Comparison of ENCODE assay signal across 10 cellular contexts in genomic region chr5:170757182-170757601, GRCh38. TPM values are rescaled to one million over a fixed set of nuclear protein-coding genes. Genes with fewer than 3 reads are reported as not detected.
DNase-seq lines count a peak whose midpoint lies in the region; ATAC-seq and TF ChIP-seq lines count a peak whose summit lies in the region.
"Had no signal": no experiment of that assay in that cellular context is flagged by ENCODE, and none has a peak within 500 bp of the region (broad histone marks: within the 10 kb centered on the region; RNA-seq: fewer than 3 reads in every experiment).

No MANE protein-coding gene starts in this region.

- no peak overlapping the region for H3K9ac ChIP-seq in IMR-90 (ENCODE audit: low read depth, low read length)
- no peak overlapping the region for H3K9ac ChIP-seq in neuronal stem cell (ENCODE audit: low read depth, low read length, poor library complexity)

- peak; percentile 63 for ATAC-seq in Right ventricle myocardium inferior
- ATAC-seq in IMR-90 (ENCODE audit: low read depth) = peak; percentile 75
- peak; percentile 52 to 90 (median 80) for ATAC-seq in heart right ventricle

- H2BK20ac ChIP-seq in IMR-90 (ENCODE audit: low read depth, low read length) = no peak overlapping the region

- no peak for TF ChIP-seq RAD21 in IMR-90 (IDR thresholded peaks at IDR 0.05; ENCODE audit: low read length)

- DNase-seq in Right ventricle myocardium inferior (ENCODE audit: missing footprints) (no peak), cardiac septum (ENCODE audit: low spot score) (no peak), IMR-90 (peak; percentile 16), heart right ventricle (peak in 1 of 2 donors; percentile 39), neuronal stem cell (ENCODE audit: low spot score) (no peak), head of caudate nucleus (no peak), WERI-Rb-1 (no peak)
- no peak for DNase-seq in effector CD8-positive, alpha-beta T cell (lab: John Stamatoyannopoulos, UW)
- DNase-seq: stimulated activated naive CD4-positive, alpha-beta T cell had no signal

- H4K8ac ChIP-seq in IMR-90 (ENCODE audit: low read depth in 2 of 2, low read length in 2 of 2) (no peak overlapping the region), neuronal stem cell (ENCODE audit: low read depth, low read length) (no peak overlapping the region)

- POLR2A ChIA-PET in IMR-90 (lab: Charles Lee; ENCODE audit: unreplicated experiment) = no interaction called here

- H2BK12ac ChIP-seq in neuronal stem cell (ENCODE audit: low read length) = no peak overlapping the region

- H3K9me3 ChIP-seq in IMR-90 (ENCODE audit: control insufficient read depth, insufficient read depth, low read length) (no peaks in the 10 kb centered on the region), heart right ventricle (no peaks in the 10 kb centered on the region), neuronal stem cell (replicated peaks in 1 of 2; ENCODE audit: control insufficient read depth in 2 of 2, insufficient read depth in 1 of 2, low read depth in 1 of 2, low read length in 2 of 2) (peaks cover 0 to 6% of the 10 kb centered on the region in 2 donors), WERI-Rb-1 (ENCODE audit: severe bottlenecking) (no peaks in the 10 kb centered on the region)

- no peaks in the 10 kb centered on the region for H3K9me1 ChIP-seq in IMR-90 (ENCODE audit: insufficient read depth, low read length)

- H3K4me1 ChIP-seq in IMR-90 (ENCODE audit: control insufficient read depth, insufficient read depth, low read length) (0 out of 2 replicates have a peak, but pooled peaks cover 2% of the 10 kb centered on the region), heart right ventricle (peaks cover 11 to 50% (median 26%) of the 10 kb centered on the region in 9 donors), neuronal stem cell (ENCODE audit: control insufficient read depth in 2 of 2, insufficient read depth in 1 of 2, low read depth in 1 of 2, low read length in 2 of 2) (peaks cover 0 to 6% of the 10 kb centered on the region in 2 donors)

- H3K4me3 ChIP-seq in IMR-90 (ENCODE audit: insufficient read depth, low read depth, low read length) (no peak overlapping the region), heart right ventricle (no peak overlapping the region), neuronal stem cell (ENCODE audit: low read length in 2 of 2) (no peak overlapping the region), WERI-Rb-1 (ENCODE audit: low read depth, low read length) (no peak overlapping the region)

- no peak overlapping the region for H4K5ac ChIP-seq in IMR-90 (ENCODE audit: low read depth, low read length)

- intact Hi-C loops in Right ventricle myocardium inferior (cut with DNase I) = no loop called here
- intact Hi-C loops in cardiac septum (cut with DNase I) = no loop called here
- intact Hi-C loops in IMR-90 (cut with micrococcal nuclease) = no loop called here
- intact Hi-C loops in heart right ventricle (cut with DNase I) = no loop called here
- intact Hi-C loops in head of caudate nucleus (cut with DNase I) = no loop called here

- H2AK5ac ChIP-seq in IMR-90 (ENCODE audit: low read depth, low read length) (no peak overlapping the region), neuronal stem cell (ENCODE audit: low read depth, low read length) (no peak overlapping the region)

- H4K91ac ChIP-seq in IMR-90 (ENCODE audit: insufficient read depth, low read depth, low read length) = no peak overlapping the region
- H4K91ac ChIP-seq in neuronal stem cell (ENCODE audit: low read depth, low read length, poor library complexity) = no peak overlapping the region

- H3K79me1 ChIP-seq in IMR-90 (ENCODE audit: low read depth in 1 of 2, low read length in 2 of 2) = no peaks in the 10 kb centered on the region
- H3K79me1 ChIP-seq in neuronal stem cell (ENCODE audit: low read depth, low read length) = no peaks in the 10 kb centered on the region

- H2AK9ac ChIP-seq in IMR-90 (replicated peaks; ENCODE audit: low read depth, low read length, poor library complexity) = no peak overlapping the region

- no peak overlapping the region for H3K56ac ChIP-seq in IMR-90 (ENCODE audit: extremely low read depth, insufficient read depth, low read length)

- no peak for TF ChIP-seq POLR2A in IMR-90 (IDR thresholded peaks at IDR 0.05; ENCODE audit: low read depth, low read length)

- H3K4ac ChIP-seq in IMR-90 (ENCODE audit: low read depth, low read length) = no peak overlapping the region
- no peak overlapping the region for H3K4ac ChIP-seq in neuronal stem cell (ENCODE audit: low read length)

- dilution Hi-C loops in IMR-90 (cut with HindIII; ENCODE audit: low sequenced_read_pairs, unreplicated experiment) = no loop called here

- no CpG with 5 or more reads among the region's 4 CpGs for WGBS in IMR-90 (ENCODE audit: extremely low coverage in 2 of 2, insufficient read length in 1 of 2), 2 experiments
- 14 to 22% methylated on average over 4 of the region's 4 CpGs for WGBS in heart right ventricle, 2 donors
- no CpG with 5 or more reads among the region's 4 CpGs for WGBS in neuronal stem cell (ENCODE audit: extremely low coverage in 2 of 2, insufficient read length in 2 of 2, insufficient replicate concordance in 1 of 2), 2 donors

- H2AFZ ChIP-seq in IMR-90 (replicated peaks; ENCODE audit: low read length, poor library complexity) (no peak overlapping the region), neuronal stem cell (ENCODE audit: low read length) (no peak overlapping the region)

- peaks cover 11% of the 10 kb centered on the region for H3K27me3 ChIP-seq in IMR-90 (ENCODE audit: control insufficient read depth, insufficient read depth, low read length)
- H3K27me3 ChIP-seq in heart right ventricle = no peaks in the 10 kb centered on the region
- no peaks in the 10 kb centered on the region for H3K27me3 ChIP-seq in neuronal stem cell (ENCODE audit: control insufficient read depth in 3 of 3, insufficient read depth in 3 of 3, low read depth in 1 of 3, low read length in 3 of 3)
- peaks cover 37% of the 10 kb centered on the region for H3K27me3 ChIP-seq in WERI-Rb-1 (ENCODE audit: insufficient read depth, low read depth, severe bottlenecking)

- no peak overlapping the region for H3K18ac ChIP-seq in IMR-90 (ENCODE audit: low read depth, low read length)
- no peak overlapping the region for H3K18ac ChIP-seq in neuronal stem cell (ENCODE audit: low read length)

- in situ Hi-C loops in IMR-90 (cut with MboI; ENCODE audit: low sequenced_read_pairs) = no loop called here

- TF ChIP-seq CTCF in IMR-90 (conservative IDR thresholded peaks at IDR 0.05; ENCODE audit: low read depth, low read length) (no peak), heart right ventricle (IDR thresholded peaks at IDR 0.05) (no peak), WERI-Rb-1 (IDR thresholded peaks at IDR 0.05; ENCODE audit: low read depth, low read length) (no peak)

- CTCF ChIA-PET in IMR-90 (lab: Yijun Ruan, JAX) = no interaction called here

- no peak overlapping the region for H3K27ac ChIP-seq in IMR-90 (ENCODE audit: insufficient read depth, low read length)
- H3K27ac ChIP-seq in heart right ventricle = peak overlapping the region; percentile 59 to 93 (median 87)
- no peak overlapping the region for H3K27ac ChIP-seq in neuronal stem cell (replicated peaks; ENCODE audit: low read length)
- H3K27ac ChIP-seq in WERI-Rb-1 = no peak overlapping the region

- H3K14ac ChIP-seq in IMR-90 (replicated peaks; ENCODE audit: low read depth, low read length) = no peak overlapping the region
- no peak overlapping the region for H3K14ac ChIP-seq in neuronal stem cell (ENCODE audit: low read length)

- H2BK5ac ChIP-seq in IMR-90 (ENCODE audit: low read depth, low read length, poor library complexity, severe bottlenecking) (no peak overlapping the region), neuronal stem cell (ENCODE audit: low read length) (no peak overlapping the region)

- no TSS peak for BruUV-seq in IMR-90 (replicated peaks; lab: Mats Ljungman, UMichigan)

- H3K4me2 ChIP-seq in IMR-90 (ENCODE audit: low read depth, low read length) (no peak overlapping the region; the same call in 1 of the 2 replicates), neuronal stem cell (ENCODE audit: insufficient read depth, low read length, poor library complexity, severe bottlenecking) (no peak overlapping the region)

- H3K36me3 ChIP-seq in IMR-90 (ENCODE audit: control insufficient read depth, insufficient read depth, low read length) (no peaks in the 10 kb centered on the region), heart right ventricle (no peaks in the 10 kb centered on the region), neuronal stem cell (replicated peaks in 1 of 2; ENCODE audit: control insufficient read depth in 2 of 2, insufficient read depth in 2 of 2, low read length in 2 of 2) (no peaks in the 10 kb centered on the region), WERI-Rb-1 (no peaks in the 10 kb centered on the region)

- H3K23ac ChIP-seq in IMR-90 (ENCODE audit: low read depth, low read length) (no peak overlapping the region), neuronal stem cell (ENCODE audit: low read depth, low read length, poor library complexity) (no peak overlapping the region)

- H4K20me1 ChIP-seq in IMR-90 (ENCODE audit: insufficient read depth, low read length) = no peaks in the 10 kb centered on the region

- H2BK15ac ChIP-seq in IMR-90 (ENCODE audit: low read depth, low read length) = no peak overlapping the region
- no peak overlapping the region for H2BK15ac ChIP-seq in neuronal stem cell (ENCODE audit: low read length)

- no peak overlapping the region for H2BK120ac ChIP-seq in IMR-90 (ENCODE audit: low read depth, low read length)
- no peak overlapping the region for H2BK120ac ChIP-seq in neuronal stem cell (ENCODE audit: low read depth, low read length)

TF ChIP-seq in IMR-90, 13 proteins besides CTCF, POLR2A, EP300 and RAD21 (continues in another document):
- TF ChIP-seq RCOR1 (IDR thresholded peaks at IDR 0.05; ENCODE audit: insufficient replicate concordance, low read length) (no peak), CEBPB (IDR thresholded peaks at IDR 0.05; ENCODE audit: low read depth, low read length) (no peak), FOS (IDR thresholded peaks at IDR 0.05; ENCODE audit: low read depth, low read length) (no peak), BHLHE40 (IDR thresholded peaks at IDR 0.05; ENCODE audit: low read depth, low read length) (peak; percentile 45; the same call in 1 of the 2 replicates)

RNA-seq across cellular contexts. Expression of gene GABRP, which starts 26.3 kb away (rescaled TPM):
- total RNA-seq in Right ventricle myocardium inferior = 0.14 TPM
- total RNA-seq in cardiac septum = 0.30 TPM
- not detected in 2 replicates for total RNA-seq in IMR-90 (2012; rRNA removed)
- not detected in 2 replicates for polyA plus RNA-seq in IMR-90 (2012; rRNA removed)
- polyA plus RNA-seq in IMR-90 (2012; cell fraction: cytosol; rRNA removed) = not detected in 2 replicates
- not detected in 2 replicates for polyA plus RNA-seq in IMR-90 (2012; cell fraction: nucleus; rRNA removed; ENCODE audit: low replicate concordance)
- 1 to 10 TPM in 2 of 10 donors, under 1 TPM in 7, not detected in 1; 0.07 to 1.6 (median 0.49) TPM for total RNA-seq in heart right ventricle
- polyA plus RNA-seq in heart right ventricle = under 1 TPM; 0.14 to 0.37 TPM
- polyA plus RNA-seq in neuronal stem cell (2013, experiment 1 of 2) = not detected
- 0.06 TPM for polyA plus RNA-seq in neuronal stem cell (2013, experiment 2 of 2)
- total RNA-seq: HT1080 had no signal

Comparison
In these comparisons a context has a peak if more than half of its experiments do, and no peak if none do; other contexts are left out.
1. H3K27ac ChIP-seq: peak in heart right ventricle (10 of 10); none in IMR-90 (single experiment), neuronal stem cell (single experiment) and WERI-Rb-1 (single experiment).
2. Peak in every context shown above with its lines, with median percentiles within 50 percentile points of each other: ATAC-seq.